Comparison of ENCODE assay signal across 15 cellular contexts in genomic region chr12:75951399-75952228, GRCh38.
DNase-seq lines count a peak whose midpoint lies in the region; ATAC-seq, FAIRE-seq and TF ChIP-seq lines count a peak whose summit lies in the region.
"Had no signal": no experiment of that assay in that cellular context is flagged by ENCODE, and none has a peak within 500 bp of the region (broad histone marks: within the 10 kb centered on the region; RNA-seq: fewer than 3 reads in every experiment).

No MANE protein-coding gene starts in this region.

- H3K9me3 ChIP-seq in A549: no peaks in the 10 kb centered on the region
- H3K9me3 ChIP-seq: ascending aorta, BE2C, gastrocnemius medialis had no signal

- peak overlapping the region; percentile 83 to 91 for H3K27ac ChIP-seq in A549
- H3K27ac ChIP-seq: ascending aorta, gastrocnemius medialis had no signal

- no peak for TF ChIP-seq RAD21 in A549 (conservative IDR thresholded peaks at IDR 0.05 in 1 of 2, IDR thresholded peaks at IDR 0.05 in 1 of 2)

- POLR2A ChIA-PET in A549 (lab: Yijun Ruan, JAX): interaction anchor here (0.6 to 1.0 kb wide), 3 partner anchors 23 to 39 kb away, joined by 3 to 6 read pairs (median 4); no protein-coding TSS in a partner anchor

- FAIRE-seq in A549 (lab: Jason Lieb, UNC) (peak; percentile 83), H54 (lab: Jason Lieb, UNC) (peak; percentile 30), TTC549 (lab: Jason Lieb, UNC) (peak; percentile 66)

- H3K4me2 ChIP-seq in A549: peak overlapping the region; percentile 67

- CTCF ChIA-PET in A549 (lab: Yijun Ruan, JAX): interaction anchor here (1.3 to 1.4 kb wide), 2 partner anchors 80 to 425 kb away, joined by 4 to 5 read pairs; partner anchors contain the start of gene PHLDA1

- no peak overlapping the region for H3K4me3 ChIP-seq in A549
- H3K4me3 ChIP-seq: ascending aorta, gastrocnemius medialis had no signal

- ATAC-seq in A549 (no peak), HG03159 (IDR thresholded peaks at IDR 0.05; ENCODE audit: unreplicated experiment) (no peak), HG03442 (IDR thresholded peaks at IDR 0.05; ENCODE audit: unreplicated experiment) (no peak), HG03196 (IDR thresholded peaks at IDR 0.05; ENCODE audit: unreplicated experiment) (no peak)
- ATAC-seq: gastrocnemius medialis, T-cell had no signal

- no peak for TF ChIP-seq EP300 in A549 (IDR thresholded peaks at IDR 0.05)

- TF ChIP-seq CTCF in A549 (IDR thresholded peaks at IDR 0.05): no peak

- peak in 1 of 2 experiments; percentile 61 for DNase-seq in A549 (ENCODE audit: low read depth in 1 of 2, low spot score in 1 of 2)
- no peak for DNase-seq in H54 (ENCODE audit: insufficient read length, low spot score)
- peak; percentile 35 for DNase-seq in fibroblast of peridontal ligament (ENCODE audit: extremely low read depth)
- no peak for DNase-seq in NCI-H1930 (lab: John Stamatoyannopoulos, UW)
- DNase-seq: activated CD4-positive, alpha-beta T cell treated with anti-CD3 and anti-CD28 coated beads, Interleukin-2, amount 10 ng/mL, durations not matched to agents 24 days and 14 days; BE2C; gastrocnemius medialis; immature natural killer cell; stimulated activated naive CD4-positive, alpha-beta T cell; T-cell had no signal

- WGBS in A549 (ENCODE audit: missing lambda C conversion rate): 14% methylated on average over 2 of the region's 2 CpGs

- TF ChIP-seq POLR2A in A549 (IDR thresholded peaks at IDR 0.05; ENCODE audit: low read length): no peak
- no peak for TF ChIP-seq POLR2A in H54 (IDR thresholded peaks at IDR 0.05; ENCODE audit: low read depth, low read length)

- H3K4me1 ChIP-seq in A549: peaks cover 76% of the 10 kb centered on the region
- H3K4me1 ChIP-seq: BE2C, gastrocnemius medialis had no signal

TF ChIP-seq in A549, 52 proteins besides CTCF, POLR2A, EP300 and RAD21:
- TF ChIP-seq TP53 (CRISPR knock-in tag; IDR thresholded peaks at IDR 0.05) (no peak), MAFK (IDR thresholded peaks at IDR 0.05; ENCODE audit: partially characterized antibody) (peak; percentile 56), USF2 (IDR thresholded peaks at IDR 0.05) (0 out of 2 replicates have a peak, but pooled peaks have one; percentile 40)
